In genomic region chr20:63736893-63737689, GRCh38 we compare ENCODE assay signal across 9 cellular contexts. TPM values are rescaled to one million over a fixed set of nuclear protein-coding genes. Genes with fewer than 3 reads are reported as not detected.
DNase-seq lines count a peak whose midpoint lies in the region; ATAC-seq and TF ChIP-seq lines count a peak whose summit lies in the region.
"Had no signal": no experiment of that assay in that cellular context is flagged by ENCODE, and none has a peak within 500 bp of the region (broad histone marks: within the 10 kb centered on the region; RNA-seq: fewer than 3 reads in every experiment).

No MANE protein-coding gene starts in this region.

- no peaks in the 10 kb centered on the region for H3K27me3 ChIP-seq in DOHH2 (ENCODE audit: control insufficient read depth, low read length)
- no peaks in the 10 kb centered on the region for H3K27me3 ChIP-seq in tibial nerve

- H3K9me2 ChIP-seq in DOHH2 (replicated peaks; ENCODE audit: control insufficient read depth, low read length) = no peaks in the 10 kb centered on the region

- H3K36me3 Mint-ChIP-seq in activated naive CD4-positive, alpha-beta T cell treated with anti-CD3 and anti-CD28 coated beads, Interleukin-2, amount 10 ng/mL, durations not matched to agents 7 days and 5 days = peaks cover 33% of the 10 kb centered on the region
- no peaks in the 10 kb centered on the region for H3K36me3 Mint-ChIP-seq in natural killer cell

- 43 to 68% methylated on average over 3 to 15 of the region's 30 CpGs for WGBS in tibial nerve, 2 donors

- no peaks in the 10 kb centered on the region for H4K20me1 ChIP-seq in DOHH2 (ENCODE audit: control insufficient read depth, insufficient read depth, low read depth, low read length)

- no peaks in the 10 kb centered on the region for H3K27me3 Mint-ChIP-seq in activated naive CD4-positive, alpha-beta T cell treated with anti-CD3 and anti-CD28 coated beads, Interleukin-2, amount 10 ng/mL, durations not matched to agents 7 days and 5 days
- no peaks in the 10 kb centered on the region for H3K27me3 Mint-ChIP-seq in natural killer cell (ENCODE audit: low read depth in 2 of 2)

- H3K4me2 ChIP-seq in DOHH2 (ENCODE audit: low read length) = peak overlapping the region; percentile 43

- H3K4me3 Mint-ChIP-seq in activated naive CD4-positive, alpha-beta T cell treated with anti-CD3 and anti-CD28 coated beads, Interleukin-2, amount 10 ng/mL, durations not matched to agents 7 days and 5 days = peak overlapping the region; percentile 89
- peak overlapping the region; percentile 89 for H3K4me3 Mint-ChIP-seq in natural killer cell

- intact Hi-C loops in natural killer cell (cut with micrococcal nuclease) = loop anchor here (10.0 kb wide), 1 partner anchor 102 kb away; no protein-coding TSS in a partner anchor

- H3K9me3 Mint-ChIP-seq in activated naive CD4-positive, alpha-beta T cell treated with anti-CD3 and anti-CD28 coated beads, Interleukin-2, amount 10 ng/mL, durations not matched to agents 7 days and 5 days = no peaks in the 10 kb centered on the region
- H3K9me3 Mint-ChIP-seq in natural killer cell = no peaks in the 10 kb centered on the region

- CTCF ChIA-PET in activated naive CD4-positive, alpha-beta T cell treated with anti-CD3 and anti-CD28 coated beads, Interleukin-2, amount 10 ng/mL, durations not matched to agents 7 days and 5 days (lab: Charles Lee) = interaction anchor here (0.8 to 1.2 kb wide), 6 partner anchors 22 to 200 kb away, joined by 3 to 7 read pairs (median 3); partner anchors contain the start of genes ARFRP1, PTK6 and ZGPAT

- TF ChIP-seq POLR2A in tibial nerve (IDR thresholded peaks at IDR 0.05) = no peak

- H3K4me1 ChIP-seq in DOHH2 (ENCODE audit: control insufficient read depth, low read length) (peaks cover 42% of the 10 kb centered on the region), tibial nerve (peaks cover 0 to 51% (median 33%) of the 10 kb centered on the region in 4 donors)

- H3K27ac ChIP-seq in DOHH2 (ENCODE audit: low read depth, low read length) (no peak overlapping the region), tibial nerve (peak overlapping the region in 1 of 4 donors; percentile 65)

- TF ChIP-seq CTCF in DOHH2 (IDR thresholded peaks at IDR 0.05; ENCODE audit: low read depth, low read length, poor library complexity, severe bottlenecking) = no peak
- TF ChIP-seq CTCF in natural killer cell (IDR thresholded peaks at IDR 0.05) = no peak
- no peak for TF ChIP-seq CTCF in tibial nerve (IDR thresholded peaks at IDR 0.05)

- peaks cover 24% of the 10 kb centered on the region; the same call in 1 of the 2 replicates for H3K36me3 ChIP-seq in DOHH2 (ENCODE audit: control insufficient read depth, low read length)
- H3K36me3 ChIP-seq in tibial nerve = peaks cover 0 to 48% (median 0%) of the 10 kb centered on the region in 3 donors

- H3K4me3 ChIP-seq in DOHH2 (ENCODE audit: low read length) (peak overlapping the region; percentile 16; the same call in 1 of the 2 replicates), tibial nerve (peak overlapping the region in 2 of 4 donors; percentile 39 to 51)

- H3K4me1 Mint-ChIP-seq in activated naive CD4-positive, alpha-beta T cell treated with anti-CD3 and anti-CD28 coated beads, Interleukin-2, amount 10 ng/mL, durations not matched to agents 7 days and 5 days = peaks cover 29% of the 10 kb centered on the region
- H3K4me1 Mint-ChIP-seq in natural killer cell = peaks cover 21 to 46% of the 10 kb centered on the region in 2 donors

- H3K9me3 ChIP-seq in DOHH2 (ENCODE audit: control insufficient read depth, insufficient read depth, low read length) (no peaks in the 10 kb centered on the region; the same call in 1 of the 2 replicates), tibial nerve (no peaks in the 10 kb centered on the region)
- H3K9me3 ChIP-seq: left lung had no signal

- ATAC-seq in natural killer cell (peak; percentile 25 to 27 (median 27)), GM21737 (IDR thresholded peaks at IDR 0.05; ENCODE audit: unreplicated experiment) (no peak)
- ATAC-seq: left lung had no signal

- no peak for TF ChIP-seq EP300 in tibial nerve (IDR thresholded peaks at IDR 0.05)

- H3K79me2 ChIP-seq in DOHH2 (ENCODE audit: control insufficient read depth, low read length) = peaks cover 8% of the 10 kb centered on the region; the same call in 1 of the 2 replicates

- peak overlapping the region; percentile 92 for H3K27ac Mint-ChIP-seq in activated naive CD4-positive, alpha-beta T cell treated with anti-CD3 and anti-CD28 coated beads, Interleukin-2, amount 10 ng/mL, durations not matched to agents 7 days and 5 days
- peak overlapping the region; percentile 83 to 92 for H3K27ac Mint-ChIP-seq in natural killer cell

- peak; percentile 70 for DNase-seq in NCI-H2171 treated with DMSO at 0.1 percent for 48 hours (lab: John Stamatoyannopoulos, UW)
- peak; percentile 77 for DNase-seq in activated naive CD4-positive, alpha-beta T cell treated with anti-CD3 and anti-CD28 coated beads, Interleukin-2, amount 10 ng/mL, durations not matched to agents 7 days and 5 days
- DNase-seq in natural killer cell = peak; percentile 55
- no peak for DNase-seq in tibial nerve (ENCODE audit: low spot score in 2 of 2)
- DNase-seq in COR-L47 (lab: John Stamatoyannopoulos, UW) = no peak
- DNase-seq in anterior cingulate cortex (lab: John Stamatoyannopoulos, UW) = no peak

- H3F3A ChIP-seq in DOHH2 (ENCODE audit: control insufficient read depth, insufficient read depth) = peaks cover 2% of the 10 kb centered on the region; the same call in 1 of the 2 replicates

RNA-seq across cellular contexts. Expression of gene LIME1, which starts 0.6 kb away (rescaled TPM):
- 10 to 100 TPM; 86.5 to 94.4 (median 91.7) TPM for total RNA-seq in natural killer cell
- total RNA-seq in tibial nerve = 10 to 100 TPM; 11.4 to 51.9 (median 17.6) TPM

RNA-seq across cellular contexts. Expression of gene SLC2A4RG, which starts 2.5 kb away (rescaled TPM):
- total RNA-seq in natural killer cell (100 to 1,000 TPM in 1 of 3 donors, 10 to 100 TPM in 2; 90.4 to 100 (median 95.5) TPM), tibial nerve (100 to 1,000 TPM in 1 of 4 donors, 10 to 100 TPM in 3; 71.5 to 126 (median 72.5) TPM)

RNA-seq across cellular contexts. Expression of gene ZGPAT, which starts 29.3 kb away (rescaled TPM):
- total RNA-seq in natural killer cell = 10 to 100 TPM; 39.3 to 47.7 (median 46.1) TPM
- 10 to 100 TPM; 27.5 to 70.8 (median 40.9) TPM for total RNA-seq in tibial nerve

RNA-seq across cellular contexts. Expression of gene ARFRP1, which starts 29.3 kb away (rescaled TPM):
- 10 to 100 TPM; 43.9 to 55.8 (median 50.6) TPM for total RNA-seq in natural killer cell
- total RNA-seq in tibial nerve = 10 to 100 TPM; 36.9 to 71.1 (median 50.9) TPM

RNA-seq across cellular contexts. Expression of gene TNFRSF6B, which starts 40.6 kb away (rescaled TPM):
- not detected for total RNA-seq in natural killer cell
- 10 to 100 TPM in 3 of 4 donors, 1 to 10 TPM in 1; 8.0 to 61.2 (median 35.9) TPM for total RNA-seq in tibial nerve

Comparison
In these comparisons a context has a peak if more than half of its experiments do, and no peak if none do; other contexts are left out.
1. DNase-seq: peak in NCI-H2171 treated with DMSO at 0.1 percent for 48 hours (single experiment), activated naive CD4-positive, alpha-beta T cell treated with anti-CD3 and anti-CD28 coated beads, Interleukin-2, amount 10 ng/mL, durations not matched to agents 7 days and 5 days (single experiment) and natural killer cell (single experiment); none in tibial nerve (0 of 2), COR-L47 (single experiment) and anterior cingulate cortex (0 of 58).